ENCODE assay signal across 19 cellular contexts in the genomic region with DNA sequence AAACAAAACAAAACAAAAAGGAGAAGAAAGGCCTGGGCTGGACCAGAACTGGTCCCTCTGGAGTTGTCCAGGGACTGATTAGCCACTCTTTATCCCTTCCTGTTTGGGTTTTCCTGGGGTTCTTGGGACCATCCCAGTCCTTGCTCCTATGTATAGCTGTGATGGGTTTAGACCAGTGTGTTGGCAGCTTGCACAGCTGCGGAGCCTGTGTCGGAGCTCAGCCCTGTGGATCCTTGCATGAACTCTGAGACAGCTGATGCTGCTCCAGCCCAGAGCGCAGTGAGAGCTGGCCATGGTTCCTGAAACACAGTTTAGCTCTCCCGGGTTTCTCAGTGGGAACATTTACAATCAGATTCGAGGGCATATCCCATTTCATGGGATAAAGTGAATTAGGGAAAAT. TPM values are rescaled to one million over a fixed set of nuclear protein-coding genes. Genes with fewer than 3 reads are reported as not detected.
DNase-seq lines count a peak whose midpoint lies in the region; ATAC-seq and TF ChIP-seq lines count a peak whose summit lies in the region.
"Had no signal": no experiment of that assay in that cellular context is flagged by ENCODE, and none has a peak within 500 bp of the region (broad histone marks: within the 10 kb centered on the region; RNA-seq: fewer than 3 reads in every experiment).

No MANE protein-coding gene starts in this region.

- H3K36me3 Mint-ChIP-seq in MCF 10A (ENCODE audit: insufficient read depth, unreplicated experiment) (peaks cover 24% of the 10 kb centered on the region), nephron progenitor cell (ENCODE audit: low read depth) (peaks cover 14% of the 10 kb centered on the region)

- CTCF ChIA-PET in MCF 10A (lab: Yijun Ruan, JAX), result interaction anchor here (0.6 to 13.5 kb wide), 6 partner anchors 41 to 1585 kb away, joined by 3 to 458 read pairs (median 4); no protein-coding TSS in a partner anchor

- DNase-seq in MCF 10A (ENCODE audit: unreplicated experiment) (no peak), breast epithelium (ENCODE audit: low spot score in 2 of 2) (no peak), left cardiac atrium (no peak), nephron progenitor cell (no peak), SIG-M5 treated with dmso at 0.1 percent for 504 hours (lab: John Stamatoyannopoulos, UW; ENCODE audit: unreplicated experiment) (no peak), prostate gland (ENCODE audit: low spot score) (no peak), ureter (ENCODE audit: low spot score) (no peak)
- DNase-seq in activated T-cell treated with anti-CD3 and anti-CD28 coated beads, Interleukin-2, amount 50 U/mL, for 48 hours, result no peak
- DNase-seq: activated CD4-positive, alpha-beta memory T cell treated with anti-CD3 and anti-CD28 coated beads for 36 hours; activated T-cell treated with anti-CD3 and anti-CD28 coated beads, Interleukin-2, amount 50 U/mL, for 4 hours; amniotic stem cell; CD8-positive, alpha-beta T cell; foreskin melanocyte; MV-4-11; NCI-H2081; NCI-H526 treated with DMSO at 0.1 percent for 48 hours; upper lobe of left lung had no signal

- H3K36me3 ChIP-seq in breast epithelium, result no peaks in the 10 kb centered on the region
- H3K36me3 ChIP-seq in prostate gland, result no peaks in the 10 kb centered on the region

- H3K27me3 Mint-ChIP-seq in MCF 10A (ENCODE audit: insufficient read depth, unreplicated experiment), result no peaks in the 10 kb centered on the region
- no peaks in the 10 kb centered on the region for H3K27me3 Mint-ChIP-seq in nephron progenitor cell (ENCODE audit: low read depth, poor library complexity)
- H3K27me3 Mint-ChIP-seq: activated CD4-positive, alpha-beta memory T cell treated with anti-CD3 and anti-CD28 coated beads for 36 hours; memory B cell had no signal

- intact Hi-C loops in MCF 10A (cut with micrococcal nuclease) (loop anchor here (5.0 kb wide), 1 partner anchor 39 kb away; no protein-coding TSS in a partner anchor), breast epithelium (cut with DNase I; ENCODE audit: low total_unique reads) (no loop called here), left cardiac atrium (cut with DNase I) (loop anchor here in 1 of 2 donors (5.0 kb wide), 1 partner anchor 39 kb away; no protein-coding TSS in a partner anchor), prostate gland (cut with DNase I) (loop anchor here (5.0 kb wide), 2 partner anchors 39 to 266 kb away; no protein-coding TSS in a partner anchor)

- H3K4me1 Mint-ChIP-seq in MCF 10A (ENCODE audit: insufficient read depth, unreplicated experiment) (peaks cover 29% of the 10 kb centered on the region), nephron progenitor cell (peaks cover 58% of the 10 kb centered on the region)

- H3K9me3 ChIP-seq in breast epithelium, result no peaks in the 10 kb centered on the region
- no peaks in the 10 kb centered on the region for H3K9me3 ChIP-seq in prostate gland
- H3K9me3 ChIP-seq: upper lobe of left lung had no signal

- TF ChIP-seq CTCF in MCF 10A (IDR thresholded peaks at IDR 0.05; ENCODE audit: unreplicated experiment) (no peak), breast epithelium (IDR thresholded peaks at IDR 0.05) (no peak), nephron progenitor cell (IDR thresholded peaks at IDR 0.05) (no peak), prostate gland (IDR thresholded peaks at IDR 0.05) (no peak)

- 38% methylated on average over 5 of the region's 5 CpGs for WGBS in prostate gland

- H3K27ac Mint-ChIP-seq in MCF 10A (ENCODE audit: low read depth, unreplicated experiment), result peak overlapping the region; percentile 49
- peak overlapping the region; percentile 83 for H3K27ac Mint-ChIP-seq in nephron progenitor cell
- H3K27ac Mint-ChIP-seq: activated CD4-positive, alpha-beta memory T cell treated with anti-CD3 and anti-CD28 coated beads for 36 hours; CD8-positive, alpha-beta T cell; memory B cell had no signal

- H3K4me1 ChIP-seq in breast epithelium (no peaks in the 10 kb centered on the region), prostate gland (replicated peaks) (no peaks in the 10 kb centered on the region)

- ATAC-seq in left cardiac atrium, result peak; percentile 20 to 70
- ATAC-seq: activated T-cell treated with anti-CD3 and anti-CD28 coated beads, Interleukin-2, amount 50 U/mL, for 4 hours; CD8-positive, alpha-beta T cell had no signal

- peak overlapping the region in 1 of 2 donors; percentile 41 for H3K27ac ChIP-seq in breast epithelium
- H3K27ac ChIP-seq in prostate gland, result no peak overlapping the region

- H3K4me3 ChIP-seq in breast epithelium, result no peak overlapping the region
- no peak overlapping the region for H3K4me3 ChIP-seq in prostate gland
- H3K4me3 ChIP-seq: smooth muscle cell, upper lobe of left lung had no signal

- no peaks in the 10 kb centered on the region for H3K9me3 Mint-ChIP-seq in MCF 10A (ENCODE audit: unreplicated experiment)
- no peaks in the 10 kb centered on the region for H3K9me3 Mint-ChIP-seq in nephron progenitor cell
- H3K9me3 Mint-ChIP-seq: activated CD4-positive, alpha-beta memory T cell treated with anti-CD3 and anti-CD28 coated beads for 36 hours; activated T-cell treated with anti-CD3 and anti-CD28 coated beads, Interleukin-2, amount 50 U/mL, for 4 hours; CD8-positive, alpha-beta T cell; memory B cell had no signal

- POLR2A ChIA-PET in MCF 10A (lab: Yijun Ruan, JAX), result interaction anchor here (1.1 to 1.4 kb wide), 2 partner anchors 10 to 60 kb away, joined by 3 to 7 read pairs; no protein-coding TSS in a partner anchor

- no peaks in the 10 kb centered on the region for H3K27me3 ChIP-seq in breast epithelium
- H3K27me3 ChIP-seq in prostate gland (replicated peaks; ENCODE audit: insufficient read depth), result no peaks in the 10 kb centered on the region
- H3K27me3 ChIP-seq: upper lobe of left lung had no signal

- H3K4me3 Mint-ChIP-seq in MCF 10A (ENCODE audit: unreplicated experiment), result no peak overlapping the region
- no peak overlapping the region for H3K4me3 Mint-ChIP-seq in nephron progenitor cell
- H3K4me3 Mint-ChIP-seq: activated CD4-positive, alpha-beta memory T cell treated with anti-CD3 and anti-CD28 coated beads for 36 hours; activated T-cell treated with anti-CD3 and anti-CD28 coated beads, Interleukin-2, amount 50 U/mL, for 4 hours; CD8-positive, alpha-beta T cell; memory B cell had no signal

- BruUV-seq in MCF 10A (replicated peaks; lab: Mats Ljungman, UMichigan), result no TSS peak

- TF ChIP-seq POLR2A in breast epithelium (IDR thresholded peaks at IDR 0.05) (no peak), prostate gland (IDR thresholded peaks at IDR 0.05) (no peak)

RNA-seq across cellular contexts. Expression of a gene that starts 16.9 kb away (rescaled TPM):
- total RNA-seq in MCF 10A (2022) (8.8 and 12.8 TPM in 2 replicates), breast epithelium (10 to 100 TPM; 25.2 to 26.5 (median 26.2) TPM), left cardiac atrium (10 to 100 TPM; 17.2 to 28.4 TPM), prostate gland (10 to 100 TPM; 16.6 to 17.9 TPM), ureter (14.3 TPM)
